In genomic region chr19:5805465-5806132, GRCh38 we compare ENCODE assay signal across 8 cellular contexts. TPM values are rescaled to one million over a fixed set of nuclear protein-coding genes. Genes with fewer than 3 reads are reported as not detected.
DNase-seq lines count a peak whose midpoint lies in the region; ATAC-seq, FAIRE-seq and TF ChIP-seq lines count a peak whose summit lies in the region.

No MANE protein-coding gene starts in this region.

- H3K27me3 Mint-ChIP-seq in activated naive CD4-positive, alpha-beta T cell treated with anti-CD3 and anti-CD28 coated beads for 36 hours (ENCODE audit: low read depth), result peaks cover 14% of the 10 kb centered on the region

- H3K27me3 ChIP-seq in KMS-11 (ENCODE audit: insufficient read depth, low read depth) (peaks cover 3% of the 10 kb centered on the region; the same call in 1 of the 2 replicates), spleen (replicated peaks in 1 of 7) (peaks cover 0 to 55% (median 42%) of the 10 kb centered on the region in 7 donors)

- no peak overlapping the region for H3K9ac ChIP-seq in KMS-11

- no peaks in the 10 kb centered on the region for H3K36me3 ChIP-seq in KMS-11 (ENCODE audit: insufficient read depth)
- H3K36me3 ChIP-seq in spleen, result no peaks in the 10 kb centered on the region

- no peak overlapping the region for H3K27ac ChIP-seq in KMS-11
- peak overlapping the region in 1 of 8 donors; percentile 57 for H3K27ac ChIP-seq in spleen

- DNase-seq in D721Med (ENCODE audit: insufficient read length, low spot score) (peak; percentile 94), RPMI8226 (peak; percentile 86), left ventricle myocardium superior (peak; percentile 84), spleen (peak; percentile 85)
- DNase-seq in activated naive CD4-positive, alpha-beta T cell treated with anti-CD3 and anti-CD28 coated beads for 36 hours, result peak; percentile 76

- peak; percentile 74 for ATAC-seq in left ventricle myocardium superior
- no peak for ATAC-seq in HG02588 (IDR thresholded peaks at IDR 0.05; ENCODE audit: unreplicated experiment)
- no peak for ATAC-seq in GM18868 (IDR thresholded peaks at IDR 0.05; ENCODE audit: unreplicated experiment)

- no peak for FAIRE-seq in D721Med (lab: Jason Lieb, UNC)

- H3K4me1 Mint-ChIP-seq in activated naive CD4-positive, alpha-beta T cell treated with anti-CD3 and anti-CD28 coated beads for 36 hours (ENCODE audit: low read depth), result peaks cover 23% of the 10 kb centered on the region

- no peak for TF ChIP-seq POLR2A in spleen (IDR thresholded peaks at IDR 0.05)

- H2AFZ ChIP-seq in KMS-11 (ENCODE audit: low read depth), result peak overlapping the region; percentile 38; the same call in 1 of the 2 replicates

- H3K36me3 Mint-ChIP-seq in activated naive CD4-positive, alpha-beta T cell treated with anti-CD3 and anti-CD28 coated beads for 36 hours (ENCODE audit: low read depth), result no peaks in the 10 kb centered on the region

- H3K4me1 ChIP-seq in KMS-11 (ENCODE audit: low read depth, poor library complexity, severe bottlenecking) (peaks cover 9% of the 10 kb centered on the region), spleen (peaks cover 6 to 47% (median 29%) of the 10 kb centered on the region in 6 donors)

- H4K20me1 ChIP-seq in KMS-11 (ENCODE audit: insufficient read depth), result no peaks in the 10 kb centered on the region

- no peaks in the 10 kb centered on the region for H3K79me2 ChIP-seq in KMS-11 (ENCODE audit: insufficient read depth, low read depth)

- peak overlapping the region; percentile 39 for H3K4me2 ChIP-seq in KMS-11

- H3K27ac Mint-ChIP-seq in activated naive CD4-positive, alpha-beta T cell treated with anti-CD3 and anti-CD28 coated beads for 36 hours, result no peak overlapping the region

- no peak overlapping the region for H3K4me3 ChIP-seq in KMS-11 (IDR thresholded peaks at IDR 0.05; ENCODE audit: insufficient read depth, low read depth, low read length)
- peak overlapping the region in 3 of 8 donors; percentile 12 to 62 (median 19) for H3K4me3 ChIP-seq in spleen

- intact Hi-C loops in activated naive CD4-positive, alpha-beta T cell treated with anti-CD3 and anti-CD28 coated beads for 36 hours (cut with micrococcal nuclease), result no loop called here
- intact Hi-C loops in left ventricle myocardium superior (cut with micrococcal nuclease), result no loop called here
- intact Hi-C loops in spleen (cut with DNase I; ENCODE audit: low total_unique reads), result no loop called here

- H3K9me3 Mint-ChIP-seq in activated naive CD4-positive, alpha-beta T cell treated with anti-CD3 and anti-CD28 coated beads for 36 hours, result no peaks in the 10 kb centered on the region

- CTCF ChIA-PET in activated naive CD4-positive, alpha-beta T cell treated with anti-CD3 and anti-CD28 coated beads for 36 hours (lab: Charles Lee), result interaction anchor here (0.6 kb wide), 1 partner anchor 106 kb away, joined by 4 read pairs; no protein-coding TSS in a partner anchor

- WGBS in spleen, 5 donors, result 1 to 6% (median 3%) methylated on average over 6 to 46 of the region's 46 CpGs

- no peaks in the 10 kb centered on the region for H3K9me3 ChIP-seq in spleen

- TF ChIP-seq CTCF in D721Med (IDR thresholded peaks at IDR 0.05; ENCODE audit: insufficient read depth, missing control alignments) (peak; percentile 70), KMS-11 (conservative IDR thresholded peaks at IDR 0.05; ENCODE audit: low read depth, low read length) (peak; percentile 72), spleen (IDR thresholded peaks at IDR 0.05 in 8 of 11, conservative IDR thresholded peaks at IDR 0.05 in 3 of 11) (peak; percentile 20 to 83 (median 57))

- H3K4me3 Mint-ChIP-seq in activated naive CD4-positive, alpha-beta T cell treated with anti-CD3 and anti-CD28 coated beads for 36 hours, result peak overlapping the region; percentile 55

RNA-seq across cellular contexts. Expression of gene NRTN, which starts 0.7 kb away (rescaled TPM):
- under 1 TPM; 0.38 to 0.42 TPM for total RNA-seq in activated naive CD4-positive, alpha-beta T cell treated with anti-CD3 and anti-CD28 coated beads for 36 hours
- total RNA-seq in left ventricle myocardium superior (26.3 TPM), spleen (1 to 10 TPM in 1 of 7 donors, under 1 TPM in 2, not detected in 4; 0.32 to 2.3 (median 0.72) TPM)
- under 1 TPM in 2 of 3 donors, not detected in 1; 0.29 to 0.30 TPM for polyA plus RNA-seq in spleen

RNA-seq across cellular contexts. Expression of gene DUS3L, which starts 14.6 kb away (rescaled TPM):
- total RNA-seq in activated naive CD4-positive, alpha-beta T cell treated with anti-CD3 and anti-CD28 coated beads for 36 hours, result 10 to 100 TPM; 43.1 to 45.2 TPM
- 14.3 TPM for total RNA-seq in left ventricle myocardium superior
- total RNA-seq in spleen, result 10 to 100 TPM; 22.7 to 63.9 (median 34.5) TPM
- 10 to 100 TPM; 31.3 to 57.4 (median 52.5) TPM for polyA plus RNA-seq in spleen

RNA-seq across cellular contexts. Expression of gene PRR22, which starts 21.1 kb away (rescaled TPM):
- total RNA-seq in activated naive CD4-positive, alpha-beta T cell treated with anti-CD3 and anti-CD28 coated beads for 36 hours, result 1 to 10 TPM; 1.1 to 1.5 TPM
- total RNA-seq in left ventricle myocardium superior, result 0.84 TPM
- total RNA-seq in spleen, result 1 to 10 TPM; 1.4 to 4.7 (median 2.4) TPM
- 10 to 100 TPM in 2 of 3 donors, 1 to 10 TPM in 1; 4.9 to 11.4 (median 10.6) TPM for polyA plus RNA-seq in spleen

RNA-seq across cellular contexts. Expression of gene FUT6, which starts 33.9 kb away (rescaled TPM):
- not detected for total RNA-seq in activated naive CD4-positive, alpha-beta T cell treated with anti-CD3 and anti-CD28 coated beads for 36 hours
- total RNA-seq in left ventricle myocardium superior (not detected), spleen (under 1 TPM in 2 of 7 donors, not detected in 5; 0.20 to 0.44 TPM)
- under 1 TPM; 0.06 to 0.13 (median 0.07) TPM for polyA plus RNA-seq in spleen

RNA-seq across cellular contexts. Expression of gene FUT3, which starts 45.6 kb away (rescaled TPM):
- not detected for total RNA-seq in activated naive CD4-positive, alpha-beta T cell treated with anti-CD3 and anti-CD28 coated beads for 36 hours
- not detected for total RNA-seq in left ventricle myocardium superior
- not detected for total RNA-seq in spleen
- polyA plus RNA-seq in spleen, result under 1 TPM in 2 of 3 donors, not detected in 1; 0.06 to 0.12 TPM
